8 cellular contexts compared by ENCODE assay signal in the genomic region with DNA sequence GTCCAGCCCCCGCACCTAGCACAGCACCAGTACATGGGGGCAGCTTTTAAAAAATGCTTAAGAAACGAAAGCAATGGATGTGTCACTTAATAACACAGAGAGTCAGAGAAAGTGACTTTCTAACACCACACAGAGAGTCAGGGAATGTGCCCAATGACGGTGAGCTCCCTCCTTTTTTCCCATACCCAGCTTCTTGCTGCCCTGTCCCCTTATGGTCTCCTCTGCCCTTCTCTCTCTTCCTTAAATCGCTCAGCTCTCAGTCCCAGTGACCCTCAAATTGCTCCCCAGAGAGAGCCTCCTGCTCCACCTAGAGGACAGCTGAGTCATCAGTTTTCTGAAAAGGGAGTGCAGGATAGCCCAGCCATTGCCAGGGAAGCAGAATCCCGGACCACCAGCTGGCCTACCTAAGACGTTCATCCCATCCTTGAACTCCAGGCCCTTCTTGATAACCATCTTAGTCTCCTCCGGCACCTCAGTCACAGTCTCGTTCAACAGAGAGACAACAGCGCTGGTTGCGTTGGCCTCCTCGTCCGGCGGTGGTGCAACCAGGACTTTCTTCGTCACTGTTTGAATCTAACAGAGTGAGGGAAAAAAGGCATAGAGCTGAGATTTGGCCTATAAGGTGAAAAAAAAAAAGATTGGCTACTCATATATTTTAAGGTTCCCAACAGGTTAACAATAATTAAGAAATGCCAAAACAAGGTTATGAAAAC.
A peak's percentile ranks its signal among the peaks of the same experiment; 100 is the strongest.
DNase-seq lines count a peak whose midpoint lies in the region; ATAC-seq and TF ChIP-seq lines count a peak whose summit lies in the region.

No MANE protein-coding gene starts in this region.

- H3K4me1 ChIP-seq in vagina: peaks cover 20% of the 10 kb centered on the region

- ATAC-seq in HG02678 (IDR thresholded peaks at IDR 0.05; ENCODE audit: unreplicated experiment) (peak; percentile 50), GM21515 (IDR thresholded peaks at IDR 0.05; ENCODE audit: unreplicated experiment) (no peak)

- POLR2A ChIA-PET in RWPE1 (lab: Yijun Ruan, JAX; ENCODE audit: low non-redundant PET): no interaction called here

- no peaks in the 10 kb centered on the region for H3K36me3 ChIP-seq in vagina

- TF ChIP-seq CTCF in RWPE1 (conservative IDR thresholded peaks at IDR 0.05; ENCODE audit: low read depth) (peak; percentile 48), astrocyte of the spinal cord (IDR thresholded peaks at IDR 0.05; ENCODE audit: low read depth, low read length) (peak; percentile 73), vagina (IDR thresholded peaks at IDR 0.05) (peak in 1 of 3 experiments; percentile 15)

- no peaks in the 10 kb centered on the region for H3K27me3 ChIP-seq in vagina

- intact Hi-C loops in vagina (cut with DNase I): no loop called here

- TF ChIP-seq POLR2A in vagina (IDR thresholded peaks at IDR 0.05): no peak

- CTCF ChIA-PET in RWPE1 (lab: Yijun Ruan, JAX): interaction anchor here (0.6 to 1.4 kb wide), 4 partner anchors 9 to 880 kb away, joined by 3 to 5 read pairs (median 4); no protein-coding TSS in a partner anchor

- H3K27ac ChIP-seq in RWPE1: no peak overlapping the region
- H3K27ac ChIP-seq in vagina: peak overlapping the region; percentile 89

- no peak overlapping the region for H3K4me3 ChIP-seq in astrocyte of the spinal cord (ENCODE audit: low read depth, low read length)
- H3K4me3 ChIP-seq in vagina: no peak overlapping the region

- DNase-seq in NOMO-1 treated with DMSO at 0.1 percent for 48 hours (lab: John Stamatoyannopoulos, UW; ENCODE audit: unreplicated experiment) (peak; percentile 20), NOMO-1 treated with dmso at 0.1 percent for 144 hours (lab: John Stamatoyannopoulos, UW; ENCODE audit: unreplicated experiment) (no peak), RWPE1 (ENCODE audit: low spot score) (peak; percentile 55), astrocyte of the spinal cord (ENCODE audit: low read depth, low spot score) (peak; percentile 65), kidney tubule cell (ENCODE audit: low spot score) (peak; percentile 44), vagina (ENCODE audit: extremely low spot score in 2 of 2) (no peak)

- in situ Hi-C loops in astrocyte of the spinal cord (cut with HindIII; ENCODE audit: low sequenced_read_pairs): no loop called here

- H3K9me3 ChIP-seq in vagina: no peaks in the 10 kb centered on the region

Comparison
In these comparisons a context has a peak if more than half of its experiments do, and no peak if none do; other contexts are left out.
1. DNase-seq: peak in NOMO-1 treated with DMSO at 0.1 percent for 48 hours (single experiment), RWPE1 (single experiment), astrocyte of the spinal cord (single experiment) and kidney tubule cell (single experiment); none in NOMO-1 treated with dmso at 0.1 percent for 144 hours (single experiment) and vagina (0 of 2).